In the genomic region with DNA sequence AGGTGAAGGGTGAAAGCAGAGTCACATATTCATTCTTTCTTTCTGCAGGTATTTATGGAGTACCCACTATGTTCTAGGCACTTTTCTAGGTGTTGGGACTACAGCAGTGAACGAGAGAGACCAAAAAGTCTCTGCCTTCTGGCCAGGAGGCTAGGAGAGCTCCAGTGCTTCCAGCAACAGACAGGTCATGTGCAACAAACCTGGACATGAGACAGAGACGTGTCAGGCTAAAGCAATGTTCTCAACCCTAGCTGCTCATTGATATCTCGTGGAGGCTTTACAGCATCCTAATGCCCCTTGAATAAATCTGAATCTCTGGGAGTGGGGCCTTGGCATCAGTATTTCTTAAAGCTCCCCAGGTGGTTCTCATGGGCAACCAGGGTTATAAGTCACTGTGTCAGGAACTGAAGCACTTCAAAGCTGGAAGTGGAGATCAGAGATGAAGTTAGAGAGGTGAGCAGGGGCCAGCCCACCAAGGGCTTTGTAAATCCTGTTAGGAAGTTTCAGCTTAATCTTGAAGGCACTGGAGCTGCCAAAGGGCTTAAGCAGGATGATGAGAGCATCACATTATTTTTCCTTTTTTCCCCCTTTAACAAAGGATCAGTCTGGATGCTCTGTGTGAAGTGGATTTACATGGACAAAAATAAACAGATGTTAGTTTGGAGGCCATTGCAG, we compare ENCODE assay signal across 31 cellular contexts. TPM values are rescaled to one million over a fixed set of nuclear protein-coding genes. Genes with fewer than 3 reads are reported as not detected.
"Had no signal": no experiment of that assay in that cellular context is flagged by ENCODE, and none has a peak within 500 bp of the region (broad histone marks: within the 10 kb centered on the region; RNA-seq: fewer than 3 reads in every experiment).

No MANE protein-coding gene starts in this region.

- H3K4me1 ChIP-seq: ascending aorta had no signal

- H3K27me3 ChIP-seq: ascending aorta, brain microvascular endothelial cell, cardiac muscle cell had no signal

- H3K27me3 Mint-ChIP-seq: activated CD4-positive, alpha-beta memory T cell treated with anti-CD3 and anti-CD28 coated beads, Interleukin-2, amount 10 ng/mL, durations not matched to agents 7 days and 5 days; activated CD4-positive, alpha-beta T cell treated with anti-CD3 and anti-CD28 coated beads for 36 hours; T-cell had no signal

- H3K9me3 ChIP-seq: ascending aorta had no signal

- ATAC-seq: activated CD4-positive, alpha-beta T cell treated with anti-CD3 and anti-CD28 coated beads for 36 hours; Panc1; Right ventricle myocardium inferior; T-cell had no signal

- H3K9me3 Mint-ChIP-seq: activated CD4-positive, alpha-beta memory T cell treated with anti-CD3 and anti-CD28 coated beads, Interleukin-2, amount 10 ng/mL, durations not matched to agents 7 days and 5 days; activated T-helper 2 cell treated with anti-CD3 and anti-CD28 coated beads, Interferon-gamma antibody, Interleukin-2, Interleukin-4, amounts not matched to agents 10 μg/mL and 5 μg/mL and 100 μg/mL, durations not matched to agents 14 hours and 24 hours and 36 hours; T-cell had no signal

- DNase-seq: activated CD4-positive, alpha-beta memory T cell treated with anti-CD3 and anti-CD28 coated beads, Interleukin-2, amount 10 ng/mL, durations not matched to agents 7 days and 5 days; activated CD4-positive, alpha-beta T cell treated with anti-CD3 and anti-CD28 coated beads for 36 hours; activated CD4-positive, alpha-beta T cell treated with anti-CD3 and anti-CD28 coated beads, Interleukin-2, amount 50 U/mL, for 1 hour; activated gamma-delta T cell treated with Interleukin-2 at 50 U/mL for 16 hours; activated naive CD4-positive, alpha-beta T cell treated with anti-CD3 and anti-CD28 coated beads, Interleukin-2, amount 50 U/mL, for 16 hours; activated T-cell treated with anti-CD3 and anti-CD28 coated beads for 4 hours; activated T-cell treated with anti-CD3 and anti-CD28 coated beads, Interleukin-2, amount 50 U/mL, for 48 hours; brain microvascular endothelial cell; cerebellar nuclear complex; Karpas-422; MM.1S; NCI-H146; NCI-H187 treated with DMSO at 0.1 percent for 48 hours; NCI-H2171; NCI-H226; NCI-H526; NCI-H774; NK-92 treated with Interleukin-12 subunit alpha and Interleukin-12 subunit beta, amount 100 ng/mL, for 24 hours; OCI-M1; RPMI8226; T-cell; T-helper 2 cell; T1000 had no signal

- H3K27ac Mint-ChIP-seq: activated CD4-positive, alpha-beta memory T cell treated with anti-CD3 and anti-CD28 coated beads, Interleukin-2, amount 10 ng/mL, durations not matched to agents 7 days and 5 days; activated CD4-positive, alpha-beta T cell treated with anti-CD3 and anti-CD28 coated beads for 36 hours; activated T-helper 2 cell treated with anti-CD3 and anti-CD28 coated beads, Interferon-gamma antibody, Interleukin-2, Interleukin-4, amounts not matched to agents 10 μg/mL and 5 μg/mL and 100 μg/mL, durations not matched to agents 14 hours and 24 hours and 36 hours had no signal

- H3K4me3 Mint-ChIP-seq: activated CD4-positive, alpha-beta memory T cell treated with anti-CD3 and anti-CD28 coated beads, Interleukin-2, amount 10 ng/mL, durations not matched to agents 7 days and 5 days; activated CD4-positive, alpha-beta T cell treated with anti-CD3 and anti-CD28 coated beads for 36 hours; T-cell had no signal

- H3K36me3 ChIP-seq: brain microvascular endothelial cell, cardiac muscle cell had no signal

- H3K4me3 ChIP-seq: ascending aorta, cardiac muscle cell, SK-N-MC had no signal

- H3K27ac ChIP-seq: ascending aorta, brain microvascular endothelial cell, cardiac muscle cell, SK-N-MC, VCaP had no signal

RNA-seq across cellular contexts. Expression of a gene that starts 36.5 kb away (rescaled TPM):
- total RNA-seq: activated CD4-positive, alpha-beta memory T cell treated with anti-CD3 and anti-CD28 coated beads, Interleukin-2, amount 10 ng/mL, durations not matched to agents 7 days and 5 days; activated CD4-positive, alpha-beta T cell treated with anti-CD3 and anti-CD28 coated beads for 36 hours; activated T-helper 2 cell treated with anti-CD3 and anti-CD28 coated beads, Interferon-gamma antibody, Interleukin-2, Interleukin-4, amounts not matched to agents 10 μg/mL and 5 μg/mL and 100 μg/mL, durations not matched to agents 14 hours and 24 hours and 36 hours; NCI-H460 had no signal
